In genomic region chr11:115500547-115501503, GRCh38 we compare ENCODE assay signal across 2 cellular contexts.
A peak's percentile ranks its signal among the peaks of the same experiment; 100 is the strongest.
TF ChIP-seq lines count a peak whose summit lies in the region.

No MANE protein-coding gene starts in this region.

TF ChIP-seq in HEK293, 187 proteins besides CTCF, POLR2A, EP300 and RAD21 (continued from another document):
- TF ChIP-seq GFI1B (tag by site-specific recombination; IDR thresholded peaks at IDR 0.05) (0 out of 2 replicates have a peak, but pooled peaks have one; percentile 18), ZNF501 (tag by site-specific recombination; IDR thresholded peaks at IDR 0.05) (no peak), SCRT1 (tag by site-specific recombination; IDR thresholded peaks at IDR 0.05; ENCODE audit: borderline replicate concordance) (peak; percentile 66; the same call in 1 of the 2 replicates), ZNF529 (tag by site-specific recombination; IDR thresholded peaks at IDR 0.05; ENCODE audit: insufficient replicate concordance) (no peak), OSR2 (tag by site-specific recombination; IDR thresholded peaks at IDR 0.05) (peak; percentile 74), ZNF335 (tag by site-specific recombination; conservative IDR thresholded peaks at IDR 0.05) (peak; percentile 68), ZEB2 (tag by site-specific recombination; IDR thresholded peaks at IDR 0.05) (peak; percentile 60), ZNF677 (tag by site-specific recombination; IDR thresholded peaks at IDR 0.05) (peak; percentile 27; the same call in 1 of the 2 replicates), PRDM1 (tag by site-specific recombination; IDR thresholded peaks at IDR 0.05) (peak; percentile 65), TCF7L2 (IDR thresholded peaks at IDR 0.05; ENCODE audit: borderline replicate concordance, low read depth, low read length) (peak; percentile 68; the same call in 1 of the 2 replicates), ZNF792 (tag by site-specific recombination; IDR thresholded peaks at IDR 0.05) (no peak), ZBTB17 (tag by site-specific recombination; IDR thresholded peaks at IDR 0.05) (peak; percentile 55; the same call in 1 of the 2 replicates), FEZF1 (tag by site-specific recombination; IDR thresholded peaks at IDR 0.05) (peak; percentile 62), MZF1 (tag by site-specific recombination; IDR thresholded peaks at IDR 0.05; ENCODE audit: borderline replicate concordance) (peak; percentile 32; the same call in 1 of the 2 replicates), ZBTB8A (tag by site-specific recombination; IDR thresholded peaks at IDR 0.05) (no peak), ZNF544 (tag by site-specific recombination; IDR thresholded peaks at IDR 0.05) (no peak), IKZF3 (tag by site-specific recombination; IDR thresholded peaks at IDR 0.05) (0 out of 2 replicates have a peak, but pooled peaks have one; percentile 12), ZNF221 (tag by site-specific recombination; IDR thresholded peaks at IDR 0.05; ENCODE audit: borderline replicate concordance) (no peak)
TF ChIP-seq in HEK293: peak in this region for 13.

TF ChIP-seq in H1, 55 proteins besides CTCF, POLR2A, EP300 and RAD21:
- TF ChIP-seq GABPA (IDR thresholded peaks at IDR 0.05; ENCODE audit: borderline replicate concordance, insufficient read depth, low read length) (no peak), NRF1 (IDR thresholded peaks at IDR 0.05; ENCODE audit: low read depth, low read length) (no peak), CEBPB (IDR thresholded peaks at IDR 0.05; ENCODE audit: low read depth, low read length) (peak; percentile 54; the same call in 1 of the 2 replicates), RNF2 (IDR thresholded peaks at IDR 0.05; ENCODE audit: borderline replicate concordance, low read depth, low read length, missing control alignments, poor library complexity, severe bottlenecking) (peak; percentile 63), SIX5 (IDR thresholded peaks at IDR 0.05; ENCODE audit: low read depth, low read length) (no peak)
TF ChIP-seq in H1: peak in this region for 2.
